16 cellular contexts compared by ENCODE assay signal in genomic region chrX:121569609-121570008, GRCh38.
A peak's percentile ranks its signal among the peaks of the same experiment; 100 is the strongest.
DNase-seq lines count a peak whose midpoint lies in the region; ATAC-seq lines count a peak whose summit lies in the region.
"Had no signal": no experiment of that assay in that cellular context is flagged by ENCODE, and none has a peak within 500 bp of the region (broad histone marks: within the 10 kb centered on the region; RNA-seq: fewer than 3 reads in every experiment).

No MANE protein-coding gene starts in this region.

- peaks cover 3% of the 10 kb centered on the region for H3K9me3 Mint-ChIP-seq in memory B cell
- no peaks in the 10 kb centered on the region for H3K9me3 Mint-ChIP-seq in activated T-helper 1 cell treated with anti-CD3 and anti-CD28 coated beads, Interleukin-12 subunit alpha, Interleukin-12 subunit beta, Interleukin-2, Interleukin-4 antibody, amounts not matched to agents 30 ng/mL and 10 ng/mL and 1 ng/mL, durations not matched to agents 14 hours and 24 hours and 36 hours
- H3K9me3 Mint-ChIP-seq in activated CD4-positive, alpha-beta memory T cell treated with anti-CD3 and anti-CD28 coated beads for 36 hours = peaks cover 4% of the 10 kb centered on the region

- intact Hi-C loops in activated T-helper 1 cell treated with anti-CD3 and anti-CD28 coated beads, Interleukin-12 subunit alpha, Interleukin-12 subunit beta, Interleukin-2, Interleukin-4 antibody, amounts not matched to agents 30 ng/mL and 10 ng/mL and 1 ng/mL, durations not matched to agents 14 hours and 24 hours and 36 hours (cut with micrococcal nuclease) = loop anchor here (10.0 kb wide), 1 partner anchor 1075 kb away; no protein-coding TSS in a partner anchor
- intact Hi-C loops in activated CD4-positive, alpha-beta memory T cell treated with anti-CD3 and anti-CD28 coated beads for 36 hours (cut with micrococcal nuclease) = no loop called here

- no peak overlapping the region for H3K27ac Mint-ChIP-seq in memory B cell
- H3K27ac Mint-ChIP-seq in activated T-helper 1 cell treated with anti-CD3 and anti-CD28 coated beads, Interleukin-12 subunit alpha, Interleukin-12 subunit beta, Interleukin-2, Interleukin-4 antibody, amounts not matched to agents 30 ng/mL and 10 ng/mL and 1 ng/mL, durations not matched to agents 14 hours and 24 hours and 36 hours = no peak overlapping the region
- H3K27ac Mint-ChIP-seq in activated CD4-positive, alpha-beta memory T cell treated with anti-CD3 and anti-CD28 coated beads for 36 hours = no peak overlapping the region
- H3K27ac Mint-ChIP-seq: natural killer cell treated with Interleukin-12 subunit alpha and Interleukin-12 subunit beta and Interleukin-15 and Interleukin-18, amount 100 ng/mL, for 72 hours; T-helper 2 cell treated with Interferon-gamma antibody and Interleukin-4, amounts not matched to agents 5 μg/mL and 100 μg/mL, for 36 hours had no signal

- H3K27me3 Mint-ChIP-seq in memory B cell = no peaks in the 10 kb centered on the region
- no peaks in the 10 kb centered on the region for H3K27me3 Mint-ChIP-seq in activated T-helper 1 cell treated with anti-CD3 and anti-CD28 coated beads, Interleukin-12 subunit alpha, Interleukin-12 subunit beta, Interleukin-2, Interleukin-4 antibody, amounts not matched to agents 30 ng/mL and 10 ng/mL and 1 ng/mL, durations not matched to agents 14 hours and 24 hours and 36 hours (ENCODE audit: insufficient read depth)
- H3K27me3 Mint-ChIP-seq in activated CD4-positive, alpha-beta memory T cell treated with anti-CD3 and anti-CD28 coated beads for 36 hours = no peaks in the 10 kb centered on the region
- H3K27me3 Mint-ChIP-seq: natural killer cell treated with Interleukin-12 subunit alpha and Interleukin-12 subunit beta and Interleukin-15 and Interleukin-18, amount 100 ng/mL, for 72 hours had no signal

- H3K4me1 Mint-ChIP-seq in memory B cell = peaks cover 4% of the 10 kb centered on the region
- no peaks in the 10 kb centered on the region for H3K4me1 Mint-ChIP-seq in activated T-helper 1 cell treated with anti-CD3 and anti-CD28 coated beads, Interleukin-12 subunit alpha, Interleukin-12 subunit beta, Interleukin-2, Interleukin-4 antibody, amounts not matched to agents 30 ng/mL and 10 ng/mL and 1 ng/mL, durations not matched to agents 14 hours and 24 hours and 36 hours (ENCODE audit: low read depth)
- H3K4me1 Mint-ChIP-seq in activated CD4-positive, alpha-beta memory T cell treated with anti-CD3 and anti-CD28 coated beads for 36 hours (ENCODE audit: low read depth) = no peaks in the 10 kb centered on the region

- peak; percentile 83 for ATAC-seq in GM18868 (IDR thresholded peaks at IDR 0.05; ENCODE audit: unreplicated experiment)
- ATAC-seq in GM21723 (IDR thresholded peaks at IDR 0.05; ENCODE audit: unreplicated experiment) = peak; percentile 82
- peak; percentile 60 for ATAC-seq in HG03103 (IDR thresholded peaks at IDR 0.05; ENCODE audit: low read depth, unreplicated experiment)
- peak; percentile 31 for ATAC-seq in memory B cell (ENCODE audit: low read depth)
- ATAC-seq: esophagus mucosa; natural killer cell treated with Interleukin-12 subunit alpha and Interleukin-12 subunit beta and Interleukin-15 and Interleukin-18, amount 100 ng/mL, for 72 hours had no signal

- H3K36me3 Mint-ChIP-seq in memory B cell = no peaks in the 10 kb centered on the region
- no peaks in the 10 kb centered on the region for H3K36me3 Mint-ChIP-seq in activated T-helper 1 cell treated with anti-CD3 and anti-CD28 coated beads, Interleukin-12 subunit alpha, Interleukin-12 subunit beta, Interleukin-2, Interleukin-4 antibody, amounts not matched to agents 30 ng/mL and 10 ng/mL and 1 ng/mL, durations not matched to agents 14 hours and 24 hours and 36 hours (ENCODE audit: low read depth)
- H3K36me3 Mint-ChIP-seq in activated CD4-positive, alpha-beta memory T cell treated with anti-CD3 and anti-CD28 coated beads for 36 hours = no peaks in the 10 kb centered on the region
- H3K36me3 Mint-ChIP-seq: natural killer cell treated with Interleukin-12 subunit alpha and Interleukin-12 subunit beta and Interleukin-15 and Interleukin-18, amount 100 ng/mL, for 72 hours had no signal

- CTCF ChIA-PET in activated CD4-positive, alpha-beta memory T cell treated with anti-CD3 and anti-CD28 coated beads for 36 hours (lab: Charles Lee) = no interaction called here

- H3K4me3 Mint-ChIP-seq in memory B cell = no peak overlapping the region
- H3K4me3 Mint-ChIP-seq in activated T-helper 1 cell treated with anti-CD3 and anti-CD28 coated beads, Interleukin-12 subunit alpha, Interleukin-12 subunit beta, Interleukin-2, Interleukin-4 antibody, amounts not matched to agents 30 ng/mL and 10 ng/mL and 1 ng/mL, durations not matched to agents 14 hours and 24 hours and 36 hours = no peak overlapping the region
- no peak overlapping the region for H3K4me3 Mint-ChIP-seq in activated CD4-positive, alpha-beta memory T cell treated with anti-CD3 and anti-CD28 coated beads for 36 hours
- H3K4me3 Mint-ChIP-seq: natural killer cell treated with Interleukin-12 subunit alpha and Interleukin-12 subunit beta and Interleukin-15 and Interleukin-18, amount 100 ng/mL, for 72 hours; T-helper 2 cell treated with Interferon-gamma antibody and Interleukin-4, amounts not matched to agents 5 μg/mL and 100 μg/mL, for 36 hours had no signal

- DNase-seq in memory B cell (ENCODE audit: low spot score in 2 of 2) (no peak), NCI-H1048 (lab: John Stamatoyannopoulos, UW) (no peak)
- no peak for DNase-seq in activated T-helper 1 cell treated with anti-CD3 and anti-CD28 coated beads, Interleukin-12 subunit alpha, Interleukin-12 subunit beta, Interleukin-2, Interleukin-4 antibody, amounts not matched to agents 30 ng/mL and 10 ng/mL and 1 ng/mL, durations not matched to agents 14 hours and 24 hours and 36 hours (ENCODE audit: low spot score)
- no peak for DNase-seq in activated CD4-positive, alpha-beta memory T cell treated with anti-CD3 and anti-CD28 coated beads for 36 hours
- DNase-seq: GOT3; left ventricle myocardium inferior; NCI-H1930; NCI-H82; Right ventricle myocardium superior; stimulated activated naive CD4-positive, alpha-beta T cell treated with Interleukin-2 at 50 U/mL for 16 hours had no signal

- POLR2A ChIA-PET in activated CD4-positive, alpha-beta memory T cell treated with anti-CD3 and anti-CD28 coated beads for 36 hours (lab: Charles Lee) = no interaction called here

Comparison
In these comparisons a context has a peak if more than half of its experiments do, and no peak if none do; other contexts are left out.
1. ATAC-seq: peak in every context shown above with its lines; median percentile 83 in GM18868; 82 in GM21723; 60 in HG03103; 31 in memory B cell.